Comparison of ENCODE assay signal across 1 cellular context in the genomic region with DNA sequence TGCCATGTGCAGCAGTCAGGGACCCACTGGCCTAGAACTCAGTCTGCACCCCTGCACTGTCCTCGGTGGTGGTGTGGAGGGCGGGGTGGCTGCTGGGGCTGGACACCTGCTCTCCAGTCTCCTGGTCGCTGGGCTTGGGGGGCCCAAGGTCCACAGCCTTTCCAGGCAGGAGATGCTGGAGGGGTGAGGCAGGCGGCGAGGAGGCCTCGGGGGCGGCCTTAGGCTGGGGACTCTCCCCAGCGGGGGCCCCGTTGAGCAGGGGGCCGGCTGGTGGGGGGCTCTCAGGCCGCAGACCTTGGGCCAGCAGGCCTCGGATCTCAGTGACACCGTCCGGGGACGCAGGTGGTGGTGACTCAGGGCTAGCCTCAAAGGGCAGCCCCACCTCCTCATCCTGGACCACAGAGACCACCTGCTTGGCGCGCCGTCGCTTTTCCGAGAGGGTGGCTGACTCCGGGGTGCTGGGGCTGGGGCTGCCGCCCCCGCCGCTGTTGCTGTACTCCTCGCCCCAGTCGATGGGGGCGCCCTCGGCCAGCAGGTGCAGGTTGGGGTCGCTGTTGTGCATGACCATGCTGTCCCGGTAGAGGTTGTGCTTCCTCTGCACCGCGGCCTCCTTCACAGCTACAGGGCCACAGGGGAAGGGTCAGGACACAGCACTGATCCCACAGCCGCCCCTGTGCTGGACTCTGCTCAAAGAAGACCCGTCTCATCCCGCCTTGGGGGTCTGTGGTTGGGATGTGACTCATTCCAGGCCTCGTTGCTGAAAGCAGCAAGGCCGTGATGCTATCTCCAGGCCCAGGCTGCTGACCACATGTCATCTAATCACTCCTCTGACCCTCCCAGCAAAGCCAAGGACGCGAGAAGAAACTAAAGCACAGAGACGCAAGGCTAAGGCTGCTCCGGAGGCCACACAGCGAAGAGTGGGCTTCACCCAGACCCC.
TF ChIP-seq lines count a peak whose summit lies in the region.

No MANE protein-coding gene starts in this region.

TF ChIP-seq in K562, 482 proteins besides CTCF, POLR2A, EP300 and RAD21 (continued from another document and continues in another):
- TF ChIP-seq SIRT6 (IDR thresholded peaks at IDR 0.05; ENCODE audit: low read depth, low read length) (no peak), ZMIZ1 (IDR thresholded peaks at IDR 0.05; ENCODE audit: low read depth in 2 of 2, low read length in 2 of 2) (0 out of 4 replicates have a peak, but pooled peaks of 1 of the 2 experiments have one; percentile 56), RBFOX2 (IDR thresholded peaks at IDR 0.05; ENCODE audit: low read depth, low read length) (no peak), ZNF589 (CRISPR knock-in tag; IDR thresholded peaks at IDR 0.05; ENCODE audit: low read depth) (peak; percentile 62; the same call in 1 of the 2 replicates), KLF1 (tag; IDR thresholded peaks at IDR 0.05) (no peak), SRSF3 (IDR thresholded peaks at IDR 0.05; ENCODE audit: insufficient read depth, low read length) (no peak), ARID1B (IDR thresholded peaks at IDR 0.05) (peak; percentile 90), FOXP1 (CRISPR knock-in tag; IDR thresholded peaks at IDR 0.05) (no peak), NCOA4 (IDR thresholded peaks at IDR 0.05; ENCODE audit: partially characterized antibody) (no peak), DPF2 (IDR thresholded peaks at IDR 0.05) (peak; percentile 89), HDGF (IDR thresholded peaks at IDR 0.05) (no peak), TAF15 (IDR thresholded peaks at IDR 0.05; ENCODE audit: low read depth, low read length) (no peak), FOXA1 (IDR thresholded peaks at IDR 0.05; ENCODE audit: borderline replicate concordance) (no peak), TCF3 (CRISPR knock-in tag; IDR thresholded peaks at IDR 0.05) (peak; percentile 80), ZNF79 (CRISPR knock-in tag; IDR thresholded peaks at IDR 0.05; ENCODE audit: low read depth) (no peak), ZNF175 (CRISPR knock-in tag; IDR thresholded peaks at IDR 0.05; ENCODE audit: low read depth) (no peak), ZNF41 (CRISPR knock-in tag; conservative IDR thresholded peaks at IDR 0.05) (0 out of 2 replicates have a peak, but pooled peaks have one; percentile 35), CREB3 (tag; conservative IDR thresholded peaks at IDR 0.05; ENCODE audit: low read depth) (peak; percentile 68; the same call in 1 of the 2 replicates), RBM22 (IDR thresholded peaks at IDR 0.05; ENCODE audit: low read depth, low read length, poor library complexity, severe bottlenecking) (no peak), HDAC8 (tag; IDR thresholded peaks at IDR 0.05) (no peak), ZC3H11A (IDR thresholded peaks at IDR 0.05; ENCODE audit: low read depth, low read length) (no peak), ZNF584 (CRISPR knock-in tag; IDR thresholded peaks at IDR 0.05; ENCODE audit: low read depth) (no peak), ZNF146 (CRISPR knock-in tag; IDR thresholded peaks at IDR 0.05; ENCODE audit: unreplicated experiment) (no peak), DACH1 (IDR thresholded peaks at IDR 0.05; ENCODE audit: partially characterized antibody) (no peak), BRF1 (IDR thresholded peaks at IDR 0.05; ENCODE audit: borderline replicate concordance, extremely low read depth, insufficient read length) (no peak), CBX8 (IDR thresholded peaks at IDR 0.05; ENCODE audit: borderline replicate concordance, extremely low read depth, low read depth, low read length, poor library complexity, severe bottlenecking) (no peak), MCM7 (IDR thresholded peaks at IDR 0.05) (no peak), ZBTB17 (CRISPR knock-in tag; IDR thresholded peaks at IDR 0.05) (peak; percentile 64; the same call in 1 of the 2 replicates)
- TF ChIP-seq, protein P1, sequence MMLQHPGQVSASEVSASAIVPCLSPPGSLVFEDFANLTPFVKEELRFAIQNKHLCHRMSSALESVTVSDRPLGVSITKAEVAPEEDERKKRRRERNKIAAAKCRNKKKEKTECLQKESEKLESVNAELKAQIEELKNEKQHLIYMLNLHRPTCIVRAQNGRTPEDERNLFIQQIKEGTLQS (IDR thresholded peaks at IDR 0.05), result peak; percentile 81
- TF ChIP-seq, protein P1 (CRISPR knock-in tag; conservative IDR thresholded peaks at IDR 0.05), result no peak
- TF ChIP-seq, protein P2, sequence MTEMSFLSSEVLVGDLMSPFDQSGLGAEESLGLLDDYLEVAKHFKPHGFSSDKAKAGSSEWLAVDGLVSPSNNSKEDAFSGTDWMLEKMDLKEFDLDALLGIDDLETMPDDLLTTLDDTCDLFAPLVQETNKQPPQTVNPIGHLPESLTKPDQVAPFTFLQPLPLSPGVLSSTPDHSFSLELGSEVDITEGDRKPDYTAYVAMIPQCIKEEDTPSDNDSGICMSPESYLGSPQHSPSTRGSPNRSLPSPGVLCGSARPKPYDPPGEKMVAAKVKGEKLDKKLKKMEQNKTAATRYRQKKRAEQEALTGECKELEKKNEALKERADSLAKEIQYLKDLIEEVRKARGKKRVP (CRISPR knock-in tag; IDR thresholded peaks at IDR 0.05), result peak; percentile 38; the same call in 1 of the 2 replicates
- TF ChIP-seq, protein P3, sequence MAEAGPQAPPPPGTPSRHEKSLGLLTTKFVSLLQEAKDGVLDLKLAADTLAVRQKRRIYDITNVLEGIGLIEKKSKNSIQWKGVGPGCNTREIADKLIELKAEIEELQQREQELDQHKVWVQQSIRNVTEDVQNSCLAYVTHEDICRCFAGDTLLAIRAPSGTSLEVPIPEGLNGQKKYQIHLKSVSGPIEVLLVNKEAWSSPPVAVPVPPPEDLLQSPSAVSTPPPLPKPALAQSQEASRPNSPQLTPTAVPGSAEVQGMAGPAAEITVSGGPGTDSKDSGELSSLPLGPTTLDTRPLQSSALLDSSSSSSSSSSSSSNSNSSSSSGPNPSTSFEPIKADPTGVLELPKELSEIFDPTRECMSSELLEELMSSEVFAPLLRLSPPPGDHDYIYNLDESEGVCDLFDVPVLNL (CRISPR knock-in tag; IDR thresholded peaks at IDR 0.05; ENCODE audit: low read depth), result no peak
- TF ChIP-seq, protein P4, sequence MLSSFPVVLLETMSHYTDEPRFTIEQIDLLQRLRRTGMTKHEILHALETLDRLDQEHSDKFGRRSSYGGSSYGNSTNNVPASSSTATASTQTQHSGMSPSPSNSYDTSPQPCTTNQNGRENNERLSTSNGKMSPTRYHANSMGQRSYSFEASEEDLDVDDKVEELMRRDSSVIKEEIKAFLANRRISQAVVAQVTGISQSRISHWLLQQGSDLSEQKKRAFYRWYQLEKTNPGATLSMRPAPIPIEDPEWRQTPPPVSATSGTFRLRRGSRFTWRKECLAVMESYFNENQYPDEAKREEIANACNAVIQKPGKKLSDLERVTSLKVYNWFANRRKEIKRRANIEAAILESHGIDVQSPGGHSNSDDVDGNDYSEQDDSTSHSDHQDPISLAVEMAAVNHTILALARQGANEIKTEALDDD (IDR thresholded peaks at IDR 0.05), result no peak
- TF ChIP-seq, protein P5, sequence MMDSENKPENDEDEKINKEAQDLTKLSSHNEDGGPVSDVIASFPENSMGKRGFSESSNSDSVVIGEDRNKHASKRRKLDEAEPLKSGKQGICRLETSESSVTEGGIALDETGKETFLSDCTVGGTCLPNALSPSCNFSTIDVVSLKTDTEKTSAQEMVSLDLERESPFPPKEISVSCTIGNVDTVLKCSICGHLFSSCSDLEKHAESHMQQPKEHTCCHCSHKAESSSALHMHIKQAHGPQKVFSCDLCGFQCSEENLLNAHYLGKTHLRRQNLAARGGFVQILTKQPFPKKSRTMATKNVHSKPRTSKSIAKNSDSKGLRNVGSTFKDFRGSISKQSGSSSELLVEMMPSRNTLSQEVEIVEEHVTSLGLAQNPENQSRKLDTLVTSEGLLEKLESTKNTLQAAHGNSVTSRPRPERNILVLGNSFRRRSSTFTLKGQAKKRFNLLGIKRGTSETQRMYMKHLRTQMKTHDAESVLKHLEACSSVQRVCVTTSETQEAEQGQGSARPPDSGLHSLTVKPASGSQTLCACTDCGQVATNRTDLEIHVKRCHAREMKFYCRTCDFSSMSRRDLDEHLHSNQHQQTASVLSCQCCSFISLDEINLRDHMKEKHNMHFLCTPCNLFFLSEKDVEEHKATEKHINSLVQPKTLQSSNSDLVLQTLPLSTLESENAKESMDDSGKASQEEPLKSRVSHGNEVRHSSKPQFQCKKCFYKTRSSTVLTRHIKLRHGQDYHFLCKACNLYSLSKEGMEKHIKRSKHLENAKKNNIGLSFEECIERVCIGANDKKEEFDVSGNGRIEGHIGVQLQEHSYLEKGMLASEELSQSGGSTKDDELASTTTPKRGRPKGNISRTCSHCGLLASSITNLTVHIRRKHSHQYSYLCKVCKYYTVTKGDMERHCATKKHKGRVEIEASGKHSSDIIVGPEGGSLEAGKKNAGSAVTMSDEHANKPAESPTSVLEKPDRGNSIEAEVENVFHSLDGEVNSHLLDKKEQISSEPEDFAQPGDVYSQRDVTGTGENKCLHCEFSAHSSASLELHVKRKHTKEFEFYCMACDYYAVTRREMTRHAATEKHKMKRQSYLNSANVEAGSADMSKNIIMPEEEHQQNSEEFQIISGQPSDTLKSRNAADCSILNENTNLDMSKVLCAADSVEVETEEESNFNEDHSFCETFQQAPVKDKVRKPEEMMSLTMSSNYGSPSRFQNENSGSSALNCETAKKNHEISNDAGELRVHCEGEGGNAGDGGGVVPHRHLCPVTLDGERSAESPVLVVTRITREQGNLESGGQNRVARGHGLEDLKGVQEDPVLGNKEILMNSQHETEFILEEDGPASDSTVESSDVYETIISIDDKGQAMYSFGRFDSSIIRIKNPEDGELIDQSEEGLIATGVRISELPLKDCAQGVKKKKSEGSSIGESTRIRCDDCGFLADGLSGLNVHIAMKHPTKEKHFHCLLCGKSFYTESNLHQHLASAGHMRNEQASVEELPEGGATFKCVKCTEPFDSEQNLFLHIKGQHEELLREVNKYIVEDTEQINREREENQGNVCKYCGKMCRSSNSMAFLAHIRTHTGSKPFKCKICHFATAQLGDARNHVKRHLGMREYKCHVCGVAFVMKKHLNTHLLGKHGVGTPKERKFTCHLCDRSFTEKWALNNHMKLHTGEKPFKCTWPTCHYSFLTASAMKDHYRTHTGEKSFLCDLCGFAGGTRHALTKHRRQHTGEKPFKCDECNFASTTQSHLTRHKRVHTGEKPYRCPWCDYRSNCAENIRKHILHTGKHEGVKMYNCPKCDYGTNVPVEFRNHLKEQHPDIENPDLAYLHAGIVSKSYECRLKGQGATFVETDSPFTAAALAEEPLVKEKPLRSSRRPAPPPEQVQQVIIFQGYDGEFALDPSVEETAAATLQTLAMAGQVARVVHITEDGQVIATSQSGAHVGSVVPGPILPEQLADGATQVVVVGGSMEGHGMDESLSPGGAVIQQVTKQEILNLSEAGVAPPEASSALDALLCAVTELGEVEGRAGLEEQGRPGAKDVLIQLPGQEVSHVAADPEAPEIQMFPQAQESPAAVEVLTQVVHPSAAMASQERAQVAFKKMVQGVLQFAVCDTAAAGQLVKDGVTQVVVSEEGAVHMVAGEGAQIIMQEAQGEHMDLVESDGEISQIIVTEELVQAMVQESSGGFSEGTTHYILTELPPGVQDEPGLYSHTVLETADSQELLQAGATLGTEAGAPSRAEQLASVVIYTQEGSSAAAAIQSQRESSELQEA (IDR thresholded peaks at IDR 0.05; ENCODE audit: low read depth), result no peak
